13 cellular contexts compared by ENCODE assay signal in genomic region chr1:31152181-31152768, GRCh38.
DNase-seq lines count a peak whose midpoint lies in the region; ATAC-seq, FAIRE-seq and TF ChIP-seq lines count a peak whose summit lies in the region.
"Had no signal": no experiment of that assay in that cellular context is flagged by ENCODE, and none has a peak within 500 bp of the region (broad histone marks: within the 10 kb centered on the region; RNA-seq: fewer than 3 reads in every experiment).

No MANE protein-coding gene starts in this region.

- WGBS in SK-N-SH (ENCODE audit: low lambda C conversion rate): 85% methylated on average over 8 of the region's 8 CpGs

- H3K4me3 Mint-ChIP-seq in CD14-positive monocyte: no peak overlapping the region

- CTCF ChIA-PET in SK-N-SH (lab: Yijun Ruan, JAX): interaction anchor here (0.6 to 3.0 kb wide), 5 partner anchors 10 to 373 kb away, joined by 3 to 14 read pairs (median 5); no protein-coding TSS in a partner anchor

- H3K9me3 Mint-ChIP-seq in CD14-positive monocyte: peaks cover 0 to 2% (median 0%) of the 10 kb centered on the region in 7 donors

- H3K4me1 ChIP-seq in SK-N-SH (ENCODE audit: control insufficient read depth in 1 of 2, insufficient read depth in 2 of 2, low read depth in 1 of 2, low read length in 1 of 2): no peaks in the 10 kb centered on the region

- no peaks in the 10 kb centered on the region for H3K27me3 ChIP-seq in SK-N-SH (ENCODE audit: insufficient read depth)
- H3K27me3 ChIP-seq: BLaER1 treated with 17β-estradiol and CSF1 and Interleukin-3, amounts not matched to agents 10 nM and 100 nM; suprapubic skin had no signal

- intact Hi-C loops in CD14-positive monocyte (cut with micrococcal nuclease): no loop called here

- no peak overlapping the region for H3K4me3 ChIP-seq in SK-N-SH (ENCODE audit: low read depth in 2 of 2, low read length in 1 of 2)
- H3K4me3 ChIP-seq: BLaER1 treated with 17β-estradiol and CSF1 and Interleukin-3, amounts not matched to agents 10 nM and 100 nM; suprapubic skin had no signal

- TF ChIP-seq RAD21 in SK-N-SH (IDR thresholded peaks at IDR 0.05; ENCODE audit: low read length): no peak

- peaks cover 0 to 2% (median 2%) of the 10 kb centered on the region in 3 donors for H3K27me3 Mint-ChIP-seq in CD14-positive monocyte (ENCODE audit: low read depth in 3 of 3)

- DNase-seq in SK-N-SH (no peak), RCC 7860 (ENCODE audit: low spot score) (peak; percentile 16), fibroblast of peridontal ligament (ENCODE audit: extremely low read depth) (peak; percentile 76), superior temporal gyrus (ENCODE audit: extremely low spot score) (peak; percentile 17), NOMO-1 treated with dmso at 0.1 percent for 144 hours (lab: John Stamatoyannopoulos, UW; ENCODE audit: unreplicated experiment) (no peak), CD14-positive monocyte (ENCODE audit: low spot score) (no peak), NCI-H774 (lab: John Stamatoyannopoulos, UW) (no peak)
- DNase-seq: activated CD4-positive, alpha-beta T cell treated with anti-CD3 and anti-CD28 coated beads, Interleukin-2, amount 50 U/mL, for 4 hours; NCI-H526 treated with DMSO at 0.1 percent for 48 hours had no signal

- peak overlapping the region; percentile 41; the same call in 1 of the 2 replicates for H2AFZ ChIP-seq in SK-N-SH (ENCODE audit: low read depth)

- H3K4me2 ChIP-seq in SK-N-SH: no peak overlapping the region

- no peaks in the 10 kb centered on the region for H3K9me2 ChIP-seq in SK-N-SH

- ATAC-seq in SK-N-SH treated with all-trans-retinoic acid at 6 μM for 48 hours: no peak

- H4K20me1 ChIP-seq in SK-N-SH (ENCODE audit: insufficient read depth): no peaks in the 10 kb centered on the region
- H4K20me1 ChIP-seq: BLaER1 treated with 17β-estradiol and CSF1 and Interleukin-3, amounts not matched to agents 10 nM and 100 nM had no signal

- H3K27ac ChIP-seq in SK-N-SH (ENCODE audit: low read depth in 2 of 2, low read length in 1 of 2): no peak overlapping the region
- H3K27ac ChIP-seq: BLaER1 treated with 17β-estradiol and CSF1 and Interleukin-3, amounts not matched to agents 10 nM and 100 nM; HL-60; suprapubic skin had no signal

- POLR2A ChIA-PET in SK-N-SH (lab: Yijun Ruan, JAX): interaction anchor here (0.5 to 0.7 kb wide), 2 partner anchors 86 to 281 kb away, joined by 3 read pairs; no protein-coding TSS in a partner anchor

- H3K4me1 Mint-ChIP-seq in CD14-positive monocyte: peaks cover 12% of the 10 kb centered on the region

- TF ChIP-seq EP300 in SK-N-SH (IDR thresholded peaks at IDR 0.05; ENCODE audit: borderline replicate concordance in 1 of 2, low read depth in 1 of 2, low read length in 1 of 2): no peak

- H3K9ac ChIP-seq in SK-N-SH: no peak overlapping the region
- H3K9ac ChIP-seq: BLaER1 treated with 17β-estradiol and CSF1 and Interleukin-3, amounts not matched to agents 10 nM and 100 nM had no signal

- H3K36me3 Mint-ChIP-seq in CD14-positive monocyte: no peaks in the 10 kb centered on the region

- H3K79me2 ChIP-seq in SK-N-SH (ENCODE audit: insufficient read depth): 0 out of 2 replicates have a peak, but pooled peaks cover 6% of the 10 kb centered on the region

- H3F3A ChIP-seq in SK-N-SH (replicated peaks; ENCODE audit: insufficient read depth): peaks cover 27% of the 10 kb centered on the region

- TF ChIP-seq CTCF in SK-N-SH (IDR thresholded peaks at IDR 0.05) (no peak), CD14-positive monocyte (IDR thresholded peaks at IDR 0.05) (no peak)

- H3K9me3 ChIP-seq in SK-N-SH: no peaks in the 10 kb centered on the region
- H3K9me3 ChIP-seq: BLaER1 treated with 17β-estradiol and CSF1 and Interleukin-3, amounts not matched to agents 10 nM and 100 nM; suprapubic skin had no signal

- no peak overlapping the region for H3K27ac Mint-ChIP-seq in CD14-positive monocyte

- no peak for FAIRE-seq in RCC 7860 (lab: Jason Lieb, UNC)

- no peaks in the 10 kb centered on the region for H3K36me3 ChIP-seq in SK-N-SH (replicated peaks in 1 of 2; ENCODE audit: control insufficient read depth in 1 of 2, insufficient read depth in 2 of 2, low read length in 1 of 2)
- H3K36me3 ChIP-seq: BLaER1 treated with 17β-estradiol and CSF1 and Interleukin-3, amounts not matched to agents 10 nM and 100 nM; suprapubic skin had no signal

TF ChIP-seq in SK-N-SH, 30 proteins besides CTCF, POLR2A, EP300 and RAD21:
- TF ChIP-seq TAF1 (IDR thresholded peaks at IDR 0.05; ENCODE audit: borderline replicate concordance, low read depth, low read length): no peak
- TF ChIP-seq USF1 (IDR thresholded peaks at IDR 0.05; ENCODE audit: borderline replicate concordance, low read depth): peak; percentile 63; the same call in 1 of the 2 replicates

TF ChIP-seq in SK-N-SH treated with all-trans-retinoic acid at 6 μM for 48 hours, 23 proteins besides CTCF, POLR2A, EP300 and RAD21:
- TF ChIP-seq TOX (CRISPR knock-in tag; IDR thresholded peaks at IDR 0.05; ENCODE audit: borderline replicate concordance): no peak
- no peak for TF ChIP-seq TSHZ2 (CRISPR knock-in tag; IDR thresholded peaks at IDR 0.05)
- TF ChIP-seq CREB5 (CRISPR knock-in tag; IDR thresholded peaks at IDR 0.05; ENCODE audit: low read depth): no peak
- TF ChIP-seq POU6F1 (CRISPR knock-in tag; IDR thresholded peaks at IDR 0.05; ENCODE audit: borderline replicate concordance, low read depth): no peak
- TF ChIP-seq ISL1 (CRISPR knock-in tag; IDR thresholded peaks at IDR 0.05): no peak

Comparison
In these comparisons a context has a peak if more than half of its experiments do, and no peak if none do; other contexts are left out.
1. DNase-seq: peak in RCC 7860 (single experiment), fibroblast of peridontal ligament (single experiment) and superior temporal gyrus (single experiment); none in SK-N-SH (single experiment), NOMO-1 treated with dmso at 0.1 percent for 144 hours (single experiment), CD14-positive monocyte (single experiment) and NCI-H774 (single experiment).